33 cellular contexts compared by ENCODE assay signal in genomic region chr3:182848906-182849305, GRCh38.
"Had no signal": no experiment of that assay in that cellular context is flagged by ENCODE, and none has a peak within 500 bp of the region (broad histone marks: within the 10 kb centered on the region; RNA-seq: fewer than 3 reads in every experiment).

No MANE protein-coding gene starts in this region.

- H3K4me3 Mint-ChIP-seq: activated B cell treated with CpG ODN at 0.5 μM for 24 hours; activated CD4-positive, alpha-beta memory T cell treated with anti-CD3 and anti-CD28 coated beads, Interleukin-2, amount 10 ng/mL, durations not matched to agents 7 days and 5 days; activated CD8-positive, alpha-beta memory T cell treated with anti-CD3 and anti-CD28 coated beads, Interleukin-2, amount 10 ng/mL, durations not matched to agents 7 days and 5 days; activated naive CD8-positive, alpha-beta T cell treated with anti-CD3 and anti-CD28 coated beads for 36 hours; T-helper 2 cell treated with Interferon-gamma antibody and Interleukin-4, amounts not matched to agents 5 μg/mL and 100 μg/mL, for 36 hours had no signal

- H3K27ac ChIP-seq: body of pancreas, breast epithelium, PC-9, RWPE1 had no signal

- H3K36me3 ChIP-seq: breast epithelium had no signal

- FAIRE-seq: astrocyte, RCC 7860, TTC549 had no signal

- H3K4me1 Mint-ChIP-seq: activated B cell treated with CpG ODN at 0.5 μM for 24 hours; activated CD4-positive, alpha-beta memory T cell treated with anti-CD3 and anti-CD28 coated beads, Interleukin-2, amount 10 ng/mL, durations not matched to agents 7 days and 5 days; activated CD8-positive, alpha-beta memory T cell treated with anti-CD3 and anti-CD28 coated beads, Interleukin-2, amount 10 ng/mL, durations not matched to agents 7 days and 5 days; activated naive CD8-positive, alpha-beta T cell treated with anti-CD3 and anti-CD28 coated beads for 36 hours had no signal

- H3K27ac Mint-ChIP-seq: activated B cell treated with CpG ODN at 0.5 μM for 24 hours; activated CD4-positive, alpha-beta memory T cell treated with anti-CD3 and anti-CD28 coated beads, Interleukin-2, amount 10 ng/mL, durations not matched to agents 7 days and 5 days; activated CD8-positive, alpha-beta memory T cell treated with anti-CD3 and anti-CD28 coated beads, Interleukin-2, amount 10 ng/mL, durations not matched to agents 7 days and 5 days; activated naive CD8-positive, alpha-beta T cell treated with anti-CD3 and anti-CD28 coated beads for 36 hours; T-helper 2 cell treated with Interferon-gamma antibody and Interleukin-4, amounts not matched to agents 5 μg/mL and 100 μg/mL, for 36 hours had no signal

- H3K27me3 ChIP-seq: body of pancreas, breast epithelium had no signal

- H3K4me1 ChIP-seq: body of pancreas, breast epithelium had no signal

- H3K27me3 Mint-ChIP-seq: activated B cell treated with CpG ODN at 0.5 μM for 24 hours; activated CD4-positive, alpha-beta memory T cell treated with anti-CD3 and anti-CD28 coated beads, Interleukin-2, amount 10 ng/mL, durations not matched to agents 7 days and 5 days; activated CD8-positive, alpha-beta memory T cell treated with anti-CD3 and anti-CD28 coated beads, Interleukin-2, amount 10 ng/mL, durations not matched to agents 7 days and 5 days; activated naive CD8-positive, alpha-beta T cell treated with anti-CD3 and anti-CD28 coated beads for 36 hours had no signal

- H3K9me3 ChIP-seq: body of pancreas, breast epithelium had no signal

- H3K9me3 Mint-ChIP-seq: activated B cell treated with CpG ODN at 0.5 μM for 24 hours; activated CD4-positive, alpha-beta memory T cell treated with anti-CD3 and anti-CD28 coated beads, Interleukin-2, amount 10 ng/mL, durations not matched to agents 7 days and 5 days; activated naive CD8-positive, alpha-beta T cell treated with anti-CD3 and anti-CD28 coated beads for 36 hours; T-helper 2 cell treated with Interferon-gamma antibody and Interleukin-4, amounts not matched to agents 5 μg/mL and 100 μg/mL, for 36 hours had no signal

- ATAC-seq: activated CD8-positive, alpha-beta memory T cell treated with anti-CD3 and anti-CD28 coated beads, Interleukin-2, amount 10 ng/mL, durations not matched to agents 7 days and 5 days; body of pancreas; Right ventricle myocardium inferior had no signal

- H3K4me3 ChIP-seq: body of pancreas, breast epithelium, PC-9 had no signal

- DNase-seq: activated B cell treated with CpG ODN at 0.5 μM for 24 hours; activated CD4-positive, alpha-beta memory T cell treated with anti-CD3 and anti-CD28 coated beads, Interleukin-2, amount 10 ng/mL, durations not matched to agents 7 days and 5 days; activated CD4-positive, alpha-beta T cell treated with anti-CD3 and anti-CD28 coated beads for 4 hours; activated CD4-positive, CD25-positive, alpha-beta regulatory T cell treated with anti-CD3 and anti-CD28 coated beads, Interleukin-2, amount 50 U/mL, for 72 hours; activated CD8-positive, alpha-beta memory T cell treated with anti-CD3 and anti-CD28 coated beads for 24 hours; activated CD8-positive, alpha-beta memory T cell treated with anti-CD3 and anti-CD28 coated beads, Interleukin-2, amount 10 ng/mL, durations not matched to agents 7 days and 5 days; activated CD8-positive, alpha-beta memory T cell treated with anti-CD3 and anti-CD28 coated beads, Interleukin-2, amount 50 U/mL, for 48 hours; activated effector memory CD4-positive, alpha-beta T cell treated with anti-CD3 and anti-CD28 coated beads, Interleukin-2, amount 50 U/mL, for 16 hours; activated naive CD4-positive, alpha-beta T cell; activated naive CD4-positive, alpha-beta T cell treated with anti-CD3 and anti-CD28 coated beads, Interleukin-2, amount 50 U/mL, for 16 hours; activated naive CD8-positive, alpha-beta T cell treated with anti-CD3 and anti-CD28 coated beads for 36 hours; activated T-cell treated with anti-CD3 and anti-CD28 coated beads, Interleukin-2, amount 50 U/mL, for 48 hours; amygdala; body of pancreas; Karpas-422; NCI-H1105; NCI-H1417 treated with DMSO at 0.1 percent for 48 hours; NCI-H187 treated with DMSO at 0.1 percent for 48 hours; NCI-H2081; NCI-H2171 treated with DMSO at 0.1 percent for 48 hours; NCI-H2227 treated with DMSO at 0.1 percent for 48 hours; NCI-H446 treated with DMSO at 0.1 percent for 48 hours; NCI-H69; NK-92 treated with Interleukin-12 subunit alpha and Interleukin-12 subunit beta, amount 100 ng/mL, for 24 hours; PC-9; SIG-M5 had no signal
